27 cellular contexts compared by ENCODE assay signal in the genomic region with DNA sequence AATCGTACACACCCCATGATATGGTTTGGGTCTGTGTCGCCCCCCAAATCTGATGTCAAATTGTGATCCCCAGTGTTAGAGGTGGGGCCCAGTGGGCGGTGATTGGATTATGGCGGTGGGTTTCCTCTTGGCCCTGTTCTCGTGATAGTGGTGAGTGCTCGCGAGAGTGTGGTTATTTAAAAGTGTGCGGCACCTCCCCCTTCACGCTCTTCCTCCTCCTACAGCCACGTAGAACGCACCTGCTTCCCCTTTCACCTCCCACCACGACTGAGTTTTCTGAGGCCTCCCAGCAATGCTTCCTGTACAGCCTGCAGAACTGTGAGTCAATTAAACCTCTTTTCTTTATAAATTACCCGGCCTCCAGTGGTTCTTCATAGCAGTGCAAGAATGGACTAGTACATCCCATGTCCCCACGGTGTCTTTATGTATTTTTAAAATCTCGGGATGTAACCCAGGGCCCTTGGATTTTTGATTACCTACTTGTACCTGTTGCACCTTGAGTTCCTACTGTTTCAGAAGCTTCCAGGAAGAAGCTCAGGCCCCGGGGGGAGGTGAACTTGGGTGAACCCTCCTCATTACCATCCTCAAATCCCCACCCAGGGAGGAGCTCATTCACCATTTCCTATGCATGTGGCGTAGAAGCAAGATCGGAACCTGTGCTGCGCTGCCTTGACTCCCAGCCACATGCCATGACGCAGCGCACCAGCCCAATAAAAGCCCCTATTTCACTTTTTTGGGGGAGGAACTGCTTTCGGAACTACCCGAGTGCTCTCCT. TPM values are rescaled to one million over a fixed set of nuclear protein-coding genes. Genes with fewer than 3 reads are reported as not detected.
DNase-seq lines count a peak whose midpoint lies in the region; ATAC-seq lines count a peak whose summit lies in the region.
"Had no signal": no experiment of that assay in that cellular context is flagged by ENCODE, and none has a peak within 500 bp of the region (broad histone marks: within the 10 kb centered on the region; RNA-seq: fewer than 3 reads in every experiment).

No MANE protein-coding gene starts in this region.

- H4K20me1 ChIP-seq in Karpas-422 (ENCODE audit: insufficient read depth, low read depth, low read length): no peaks in the 10 kb centered on the region

- no peaks in the 10 kb centered on the region for H3K9me3 ChIP-seq in Karpas-422 (ENCODE audit: low read length)
- no peaks in the 10 kb centered on the region for H3K9me3 ChIP-seq in T-helper 17 cell (ENCODE audit: control insufficient read depth, low read length, poor library complexity, severe bottlenecking)
- H3K9me3 ChIP-seq in naive thymus-derived CD4-positive, alpha-beta T cell (ENCODE audit: control insufficient read depth in 2 of 3, low read length in 3 of 3): no peaks in the 10 kb centered on the region
- H3K9me3 ChIP-seq: adrenal gland, HAP-1, neutrophil, psoas muscle had no signal

- H3K36me3 Mint-ChIP-seq in T-helper 17 cell (ENCODE audit: low read depth): no peaks in the 10 kb centered on the region
- peaks cover 0 to 4% (median 0%) of the 10 kb centered on the region in 5 donors for H3K36me3 Mint-ChIP-seq in naive thymus-derived CD4-positive, alpha-beta T cell
- H3K36me3 Mint-ChIP-seq: brain; CD4-positive, alpha-beta memory T cell; memory B cell had no signal

- DNase-seq in GF-D8 (lab: John Stamatoyannopoulos, UW): peak; percentile 85
- DNase-seq in Karpas-422: peak; percentile 62
- DNase-seq in T-helper 17 cell: no peak
- peak in 2 of 9 donors; percentile 24 to 39 for DNase-seq in naive thymus-derived CD4-positive, alpha-beta T cell
- DNase-seq in OCI-M2 (lab: John Stamatoyannopoulos, UW; ENCODE audit: unreplicated experiment): no peak
- DNase-seq in iPS-NIHi7 (ENCODE audit: extremely low spot score): no peak
- DNase-seq in cortex of kidney (lab: John Stamatoyannopoulos, UW): no peak
- DNase-seq: activated gamma-delta T cell; adrenal gland; CD4-positive, alpha-beta memory T cell; effector CD8-positive, alpha-beta T cell; heart left ventricle; NCI-H1417 treated with DMSO at 0.1 percent for 48 hours; NCI-H2171; NCI-H524; psoas muscle; trophoblast cell had no signal

- peaks cover 13% of the 10 kb centered on the region for H3K27me3 Mint-ChIP-seq in T-helper 17 cell
- peaks cover 0 to 8% (median 0%) of the 10 kb centered on the region in 5 donors for H3K27me3 Mint-ChIP-seq in naive thymus-derived CD4-positive, alpha-beta T cell
- H3K27me3 Mint-ChIP-seq: memory B cell had no signal

- ATAC-seq in T-helper 17 cell: peak; percentile 40
- peak; percentile 31 for ATAC-seq in naive thymus-derived CD4-positive, alpha-beta T cell
- ATAC-seq in GM21529 (IDR thresholded peaks at IDR 0.05; ENCODE audit: unreplicated experiment): no peak
- ATAC-seq: heart left ventricle, psoas muscle had no signal

- CTCF ChIA-PET in naive thymus-derived CD4-positive, alpha-beta T cell (lab: Charles Lee): no interaction called here

- intact Hi-C loops in naive thymus-derived CD4-positive, alpha-beta T cell (cut with micrococcal nuclease): no loop called here

- POLR2A ChIA-PET in naive thymus-derived CD4-positive, alpha-beta T cell (lab: Charles Lee): no interaction called here

- H3K4me1 Mint-ChIP-seq in T-helper 17 cell: no peaks in the 10 kb centered on the region
- peaks cover 0 to 23% (median 17%) of the 10 kb centered on the region in 7 donors for H3K4me1 Mint-ChIP-seq in naive thymus-derived CD4-positive, alpha-beta T cell
- H3K4me1 Mint-ChIP-seq: CD4-positive, alpha-beta memory T cell; memory B cell had no signal

- peak overlapping the region; percentile 10 for H3K4me3 Mint-ChIP-seq in T-helper 17 cell
- H3K4me3 Mint-ChIP-seq in naive thymus-derived CD4-positive, alpha-beta T cell: peak overlapping the region in 4 of 10 donors; percentile 13 to 66 (median 48)
- H3K4me3 Mint-ChIP-seq: brain, memory B cell had no signal

- H3K4me3 ChIP-seq in Karpas-422 (ENCODE audit: low read length): no peak overlapping the region
- H3K4me3 ChIP-seq in naive thymus-derived CD4-positive, alpha-beta T cell (ENCODE audit: low read length): no peak overlapping the region
- H3K4me3 ChIP-seq: adrenal gland, HAP-1, heart left ventricle, psoas muscle, SK-N-MC had no signal

- H3K27ac ChIP-seq in Karpas-422 (ENCODE audit: low read length): no peak overlapping the region
- no peak overlapping the region for H3K27ac ChIP-seq in naive thymus-derived CD4-positive, alpha-beta T cell (ENCODE audit: low read depth, low read length)
- H3K27ac ChIP-seq: adrenal gland, heart left ventricle, HL-60, neutrophil, psoas muscle, SK-N-MC had no signal

- no peaks in the 10 kb centered on the region for H3K9me2 ChIP-seq in Karpas-422 (replicated peaks; ENCODE audit: insufficient read depth, low read length)

- H3K36me3 ChIP-seq in Karpas-422 (ENCODE audit: insufficient read depth, low read length): no peaks in the 10 kb centered on the region
- H3K36me3 ChIP-seq in naive thymus-derived CD4-positive, alpha-beta T cell (ENCODE audit: control insufficient read depth in 2 of 3, insufficient read depth in 3 of 3, low read length in 3 of 3): no peaks in the 10 kb centered on the region
- H3K36me3 ChIP-seq: adrenal gland, HAP-1, heart left ventricle, neutrophil had no signal

- H3K27ac Mint-ChIP-seq in T-helper 17 cell: no peak overlapping the region
- H3K27ac Mint-ChIP-seq in naive thymus-derived CD4-positive, alpha-beta T cell: peak overlapping the region in 8 of 9 donors; percentile 2 to 86 (median 38)
- H3K27ac Mint-ChIP-seq: memory B cell had no signal

- H3K9me3 Mint-ChIP-seq in naive thymus-derived CD4-positive, alpha-beta T cell: peaks cover 0 to 11% (median 1%) of the 10 kb centered on the region in 11 donors

- no peak overlapping the region for H2AFZ ChIP-seq in Karpas-422 (ENCODE audit: low read length)

- no peak overlapping the region for H3K9ac ChIP-seq in Karpas-422 (ENCODE audit: low read length)

- no peak overlapping the region for H3K4me2 ChIP-seq in Karpas-422 (ENCODE audit: low read depth, low read length, poor library complexity, severe bottlenecking)

- peaks cover 5% of the 10 kb centered on the region for H3K4me1 ChIP-seq in Karpas-422 (ENCODE audit: low read length)
- H3K4me1 ChIP-seq in naive thymus-derived CD4-positive, alpha-beta T cell (ENCODE audit: control insufficient read depth in 2 of 2, insufficient read depth in 2 of 2, low read length in 2 of 2): no peaks in the 10 kb centered on the region
- H3K4me1 ChIP-seq: adrenal gland, HAP-1, heart left ventricle, psoas muscle had no signal

- H3K79me2 ChIP-seq in Karpas-422 (ENCODE audit: low read length): no peaks in the 10 kb centered on the region

- no peaks in the 10 kb centered on the region for H3K27me3 ChIP-seq in Karpas-422 (ENCODE audit: low read length)
- H3K27me3 ChIP-seq in naive thymus-derived CD4-positive, alpha-beta T cell (ENCODE audit: control insufficient read depth in 2 of 2, insufficient read depth in 2 of 2, low read length in 2 of 2): no peaks in the 10 kb centered on the region
- H3K27me3 ChIP-seq: adrenal gland, neutrophil had no signal

RNA-seq across cellular contexts. Expression of gene TEX29, which starts 52.4 kb away (rescaled TPM):
- 1.6 TPM in 1 of 2 replicates, not detected in the other for total RNA-seq in Karpas-422 (2014; rRNA removed; shearing (Covaris generic); ENCODE audit: low replicate concordance)
- total RNA-seq in T-helper 17 cell: not detected
- 1 to 10 TPM in 2 of 5 experiments, under 1 TPM in 3; 0.34 to 1.5 (median 0.64) TPM for total RNA-seq in naive thymus-derived CD4-positive, alpha-beta T cell
- not detected for polyA plus RNA-seq in naive thymus-derived CD4-positive, alpha-beta T cell
- total RNA-seq: epithelial cell of proximal tubule, fibroblast of villous mesenchyme, RPMI7951 had no signal

Comparison
In these comparisons a context has a peak if more than half of its experiments do, and no peak if none do; other contexts are left out.
1. DNase-seq: peak in GF-D8 (single experiment) and Karpas-422 (single experiment); none in T-helper 17 cell (0 of 3), OCI-M2 (single experiment), iPS-NIHi7 (single experiment) and cortex of kidney (single experiment).